Comparison of ENCODE assay signal across 16 cellular contexts in the genomic region with DNA sequence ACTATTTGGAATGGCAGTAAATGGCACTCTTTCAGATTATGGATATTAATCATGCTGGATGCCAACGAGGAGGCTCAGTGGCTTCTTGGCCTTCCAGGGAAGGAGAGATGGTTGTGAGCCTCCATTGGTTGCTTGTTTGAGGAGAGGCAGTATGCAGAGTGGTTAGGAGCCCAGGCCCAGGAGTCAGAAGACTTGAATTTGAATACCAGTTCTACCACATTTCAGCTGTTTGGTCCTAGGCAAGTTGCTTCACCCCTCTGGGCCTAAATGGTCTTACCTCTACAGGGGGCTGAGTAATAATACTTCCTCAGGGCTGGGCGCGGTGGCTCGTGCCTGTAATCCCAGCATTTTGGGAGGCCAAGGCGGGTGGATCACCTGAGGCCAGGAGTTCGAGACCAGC. TPM values are rescaled to one million over a fixed set of nuclear protein-coding genes. Genes with fewer than 3 reads are reported as not detected.
DNase-seq lines count a peak whose midpoint lies in the region; ATAC-seq and TF ChIP-seq lines count a peak whose summit lies in the region.
"Had no signal": no experiment of that assay in that cellular context is flagged by ENCODE, and none has a peak within 500 bp of the region (broad histone marks: within the 10 kb centered on the region; RNA-seq: fewer than 3 reads in every experiment).

No MANE protein-coding gene starts in this region.

- no peak overlapping the region for H3K18ac ChIP-seq in trophoblast cell (ENCODE audit: low read length)

- H3K23ac ChIP-seq in trophoblast cell (ENCODE audit: low read length): no peak overlapping the region

- WGBS in right cardiac atrium: 93% methylated on average over 6 of the region's 6 CpGs
- no CpG with 5 or more reads among the region's 6 CpGs for WGBS in trophoblast cell (ENCODE audit: extremely low coverage, insufficient coverage, insufficient read length)

- H3K9ac ChIP-seq in trophoblast cell (ENCODE audit: low read length): no peak overlapping the region

- no peak overlapping the region for H3K4me3 ChIP-seq in left ventricle myocardium inferior
- H3K4me3 ChIP-seq in right cardiac atrium (ENCODE audit: low read length): no peak overlapping the region
- H3K4me3 ChIP-seq in trophoblast cell (ENCODE audit: low read depth, low read length): no peak overlapping the region
- H3K4me3 ChIP-seq: BLaER1 treated with 17β-estradiol and CSF1 and Interleukin-3, amounts not matched to agents 10 nM and 100 nM had no signal

- no peak overlapping the region for H3K4me2 ChIP-seq in trophoblast cell (ENCODE audit: low read length)

- no peak overlapping the region for H4K91ac ChIP-seq in trophoblast cell (ENCODE audit: low read depth, low read length)

- DNase-seq in left ventricle myocardium inferior (no peak), cardiac septum (ENCODE audit: low spot score) (no peak), right cardiac atrium (no peak), trophoblast cell (peak; percentile 93 to 95)
- DNase-seq: GF-D8, KBM-7, MV-4-11, NCI-H1417, NCI-H1930, NCI-H526 treated with DMSO at 0.1 percent for 48 hours had no signal

- H3K4me1 ChIP-seq in left ventricle myocardium inferior (peaks cover 73% of the 10 kb centered on the region), right cardiac atrium (ENCODE audit: control insufficient read depth, insufficient read depth, low read length) (peaks cover 12% of the 10 kb centered on the region), trophoblast cell (ENCODE audit: control insufficient read depth in 1 of 2, insufficient read depth in 2 of 2, low read length in 2 of 2) (peaks cover 16 to 22% of the 10 kb centered on the region in 2 experiments)

- no peak overlapping the region for H2BK120ac ChIP-seq in trophoblast cell (ENCODE audit: insufficient read depth, low read length, poor library complexity)

- H4K12ac ChIP-seq in trophoblast cell (ENCODE audit: low read depth, low read length): no peak overlapping the region

- H2BK5ac ChIP-seq in trophoblast cell (ENCODE audit: low read depth, low read length, poor library complexity): no peak overlapping the region

- no peaks in the 10 kb centered on the region for H3K36me3 ChIP-seq in left ventricle myocardium inferior
- H3K36me3 ChIP-seq in trophoblast cell (ENCODE audit: control insufficient read depth in 1 of 2, insufficient read depth in 2 of 2, low read length in 2 of 2): peaks cover 51 to 53% of the 10 kb centered on the region in 2 experiments

- TF ChIP-seq CTCF in left ventricle myocardium inferior (IDR thresholded peaks at IDR 0.05; ENCODE audit: borderline replicate concordance): no peak

- no peak overlapping the region for H2BK12ac ChIP-seq in trophoblast cell (ENCODE audit: low read length)

- H3K4ac ChIP-seq in trophoblast cell (ENCODE audit: low read depth, low read length): no peak overlapping the region

- H3K27ac ChIP-seq in left ventricle myocardium inferior (replicated peaks) (peak overlapping the region; percentile 88), right cardiac atrium (ENCODE audit: low read length) (peak overlapping the region; percentile 94), trophoblast cell (ENCODE audit: low read depth, low read length) (no peak overlapping the region)

- H3K79me2 ChIP-seq in trophoblast cell (ENCODE audit: control insufficient read depth, insufficient read depth, low read length, poor library complexity): no peaks in the 10 kb centered on the region

- H3K9me3 ChIP-seq in left ventricle myocardium inferior (replicated peaks) (no peaks in the 10 kb centered on the region), right cardiac atrium (ENCODE audit: control insufficient read depth, low read length) (no peaks in the 10 kb centered on the region), trophoblast cell (ENCODE audit: insufficient read depth, low read depth, low read length) (peaks cover 2% of the 10 kb centered on the region)
- H3K9me3 ChIP-seq: BLaER1 treated with 17β-estradiol and CSF1 and Interleukin-3, amounts not matched to agents 10 nM and 100 nM had no signal

- H3K14ac ChIP-seq in trophoblast cell (ENCODE audit: low read length): no peak overlapping the region

- no peaks in the 10 kb centered on the region for H3K79me1 ChIP-seq in trophoblast cell (ENCODE audit: low read length)

- ATAC-seq in right cardiac atrium: no peak
- no peak for ATAC-seq in HG03439 (IDR thresholded peaks at IDR 0.05; ENCODE audit: unreplicated experiment)
- no peak for ATAC-seq in GM21529 (IDR thresholded peaks at IDR 0.05; ENCODE audit: unreplicated experiment)
- ATAC-seq in HG03442 (IDR thresholded peaks at IDR 0.05; ENCODE audit: unreplicated experiment): no peak
- no peak for ATAC-seq in HG03432 (IDR thresholded peaks at IDR 0.05; ENCODE audit: unreplicated experiment)

- no peak overlapping the region for H2AFZ ChIP-seq in trophoblast cell (ENCODE audit: insufficient read depth, low read length, poor library complexity)

- H3K27me3 ChIP-seq in left ventricle myocardium inferior (ENCODE audit: low read depth) (no peaks in the 10 kb centered on the region), right cardiac atrium (ENCODE audit: control insufficient read depth, insufficient read depth) (no peaks in the 10 kb centered on the region), trophoblast cell (ENCODE audit: insufficient read depth, low read length) (no peaks in the 10 kb centered on the region)
- H3K27me3 ChIP-seq: BLaER1 treated with 17β-estradiol and CSF1 and Interleukin-3, amounts not matched to agents 10 nM and 100 nM had no signal

- H2AK5ac ChIP-seq in trophoblast cell (ENCODE audit: low read length): no peak overlapping the region

- intact Hi-C loops in left ventricle myocardium inferior (cut with micrococcal nuclease) (no loop called here), cardiac septum (cut with DNase I) (loop anchor here (1.0 to 5.0 kb wide), 3 partner anchors 29 to 51 kb away; partner anchors contain the start of gene COL27A1), right cardiac atrium (cut with DNase I) (no loop called here)

- H4K8ac ChIP-seq in trophoblast cell (ENCODE audit: low read depth, low read length): no peak overlapping the region

RNA-seq across cellular contexts. Expression of gene COL27A1, which starts 52.5 kb away (rescaled TPM):
- total RNA-seq in left ventricle myocardium inferior (6.4 TPM), cardiac septum (12.8 TPM), right cardiac atrium (1 to 10 TPM; 2.6 to 8.4 (median 7.1) TPM)
- 10.3 TPM for polyA plus RNA-seq in right cardiac atrium
- 38.6 and 39.3 TPM in 2 replicates for polyA plus RNA-seq in trophoblast cell (2013)
- total RNA-seq: OCI-LY7 had no signal

Comparison
In these comparisons a context has a peak if more than half of its experiments do, and no peak if none do; other contexts are left out.
1. DNase-seq: peak in trophoblast cell (2 of 2); none in left ventricle myocardium inferior (single experiment), cardiac septum (single experiment) and right cardiac atrium (0 of 3).